In genomic region chr4:54065282-54066087, GRCh38 we compare ENCODE assay signal across 9 cellular contexts. TPM values are rescaled to one million over a fixed set of nuclear protein-coding genes. Genes with fewer than 3 reads are reported as not detected.
A peak's percentile ranks its signal among the peaks of the same experiment; 100 is the strongest.
DNase-seq lines count a peak whose midpoint lies in the region; ATAC-seq, FAIRE-seq and TF ChIP-seq lines count a peak whose summit lies in the region.
"Had no signal": no experiment of that assay in that cellular context is flagged by ENCODE, and none has a peak within 500 bp of the region (broad histone marks: within the 10 kb centered on the region; RNA-seq: fewer than 3 reads in every experiment).

No MANE protein-coding gene starts in this region.

- ATAC-seq in GM12878 = no peak
- ATAC-seq in memory B cell (ENCODE audit: low read depth) = no peak
- no peak for ATAC-seq in omental fat pad (ENCODE audit: low FRiP score)
- no peak for ATAC-seq in GM21576 (IDR thresholded peaks at IDR 0.05; ENCODE audit: unreplicated experiment)

- no peak for TF ChIP-seq POLR2A in GM12878 (IDR thresholded peaks at IDR 0.05; ENCODE audit: low read depth, low read length)

- H3K4me3 ChIP-seq in GM12878 (peak overlapping the region; percentile 65; the same call in 1 of the 2 replicates), urinary bladder (ENCODE audit: low read depth, low read length) (no peak overlapping the region)

- WGBS in GM12878 (ENCODE audit: insufficient coverage, insufficient replicate concordance, low lambda C conversion rate, missing lambda C conversion rate) = 84% methylated on average over 6 of the region's 6 CpGs
- WGBS in urinary bladder = 66% methylated on average over 6 of the region's 6 CpGs

- no peak overlapping the region for H3K9ac ChIP-seq in GM12878 (ENCODE audit: control insufficient read depth, insufficient read depth, low read length)

- RAD21 ChIA-PET in GM12878 (lab: Charles Lee; ENCODE audit: unreplicated experiment) = no interaction called here

- POLR2A ChIA-PET in GM12878 (lab: Charles Lee) = interaction anchor here (0.6 kb wide), 1 partner anchor 11 kb away, joined by 3 read pairs; no protein-coding TSS in a partner anchor

- no peak for TF ChIP-seq EP300 in GM12878 (IDR thresholded peaks at IDR 0.05; ENCODE audit: borderline replicate concordance in 1 of 2, control insufficient read depth in 1 of 2, low read depth in 2 of 2, low read length in 2 of 2)

- H3K27ac Mint-ChIP-seq in activated naive CD4-positive, alpha-beta T cell treated with anti-CD3 and anti-CD28 coated beads, Interleukin-2, amount 10 ng/mL, durations not matched to agents 7 days and 5 days = peak overlapping the region; percentile 84
- H3K27ac Mint-ChIP-seq in memory B cell = peak overlapping the region; percentile 94

- H3K27me3 Mint-ChIP-seq in activated naive CD4-positive, alpha-beta T cell treated with anti-CD3 and anti-CD28 coated beads, Interleukin-2, amount 10 ng/mL, durations not matched to agents 7 days and 5 days = peaks cover 18% of the 10 kb centered on the region
- peaks cover 3% of the 10 kb centered on the region for H3K27me3 Mint-ChIP-seq in memory B cell

- peaks cover 35% of the 10 kb centered on the region for H3K79me2 ChIP-seq in GM12878 (ENCODE audit: control insufficient read depth, insufficient read depth, low read length)

- H3K4me3 Mint-ChIP-seq in activated naive CD4-positive, alpha-beta T cell treated with anti-CD3 and anti-CD28 coated beads, Interleukin-2, amount 10 ng/mL, durations not matched to agents 7 days and 5 days = peak overlapping the region; percentile 91
- peak overlapping the region; percentile 90 for H3K4me3 Mint-ChIP-seq in memory B cell

- H4K20me1 ChIP-seq in GM12878 (ENCODE audit: control insufficient read depth, insufficient read depth) = no peaks in the 10 kb centered on the region

- FAIRE-seq in GM12878 (lab: Jason Lieb, UNC) = no peak

- in situ Hi-C loops in GM12878 (cut with MboI) = no loop called here

- CTCF ChIA-PET in activated naive CD4-positive, alpha-beta T cell treated with anti-CD3 and anti-CD28 coated beads, Interleukin-2, amount 10 ng/mL, durations not matched to agents 7 days and 5 days (lab: Charles Lee) = no interaction called here
- CTCF ChIA-PET in GM12878 (lab: Yijun Ruan, JAX) = interaction anchor here (1.2 kb wide), 1 partner anchor 8 kb away, joined by 3 read pairs; no protein-coding TSS in a partner anchor

- H3K36me3 ChIP-seq in GM12878 (ENCODE audit: control insufficient read depth in 2 of 2, insufficient read depth in 2 of 2, low read length in 1 of 2) = no peaks in the 10 kb centered on the region
- no peaks in the 10 kb centered on the region for H3K36me3 ChIP-seq in urinary bladder (ENCODE audit: insufficient read depth)

- TF ChIP-seq CTCF in GM12878 (IDR thresholded peaks at IDR 0.05 in 2 of 3, conservative IDR thresholded peaks at IDR 0.05 in 1 of 3; ENCODE audit: control insufficient read depth in 2 of 3, extremely low read depth in 1 of 3, insufficient read depth in 1 of 3, low read depth in 3 of 3, low read length in 3 of 3) (no peak), omental fat pad (IDR thresholded peaks at IDR 0.05) (no peak)

- H3K36me3 Mint-ChIP-seq in activated naive CD4-positive, alpha-beta T cell treated with anti-CD3 and anti-CD28 coated beads, Interleukin-2, amount 10 ng/mL, durations not matched to agents 7 days and 5 days = peaks cover 18% of the 10 kb centered on the region
- peaks cover 3% of the 10 kb centered on the region for H3K36me3 Mint-ChIP-seq in memory B cell

- H3K27ac ChIP-seq in GM12878 (ENCODE audit: control insufficient read depth, insufficient read depth) = no peak overlapping the region
- H3K27ac ChIP-seq in urinary bladder (ENCODE audit: low read depth) = peak overlapping the region; percentile 41

- no peaks in the 10 kb centered on the region for H3K9me3 ChIP-seq in GM12878 (replicated peaks; ENCODE audit: control insufficient read depth, insufficient read depth, low read length)

- H3K4me1 Mint-ChIP-seq in activated naive CD4-positive, alpha-beta T cell treated with anti-CD3 and anti-CD28 coated beads, Interleukin-2, amount 10 ng/mL, durations not matched to agents 7 days and 5 days = peaks cover 32% of the 10 kb centered on the region
- H3K4me1 Mint-ChIP-seq in memory B cell = peaks cover 28% of the 10 kb centered on the region

- intact Hi-C loops in GM12878 (cut with micrococcal nuclease; ENCODE audit: unreplicated experiment) = loop anchor here (10.0 kb wide), 2 partner anchors 361 to 1351 kb away; no protein-coding TSS in a partner anchor

- no TSS peak for BruUV-seq in GM12878 (replicated peaks; lab: Mats Ljungman, UMichigan)

- peak overlapping the region; percentile 39; the same call in 1 of the 2 replicates for H3K4me2 ChIP-seq in GM12878 (ENCODE audit: control insufficient read depth, insufficient read depth)

- SMC1A ChIA-PET in GM12878 (lab: Charles Lee; ENCODE audit: uncharacterized antibody, unreplicated experiment) = interaction anchor here (1.2 to 1.8 kb wide), 2 partner anchors 49 to 136 kb away, joined by 4 to 6 read pairs; no protein-coding TSS in a partner anchor

- TF ChIP-seq RAD21 in GM12878 (IDR thresholded peaks at IDR 0.05; ENCODE audit: insufficient read depth, low read depth, low read length) = no peak

- H3K4me1 ChIP-seq in GM12878 (ENCODE audit: control insufficient read depth, insufficient read depth, low read length) (no peaks in the 10 kb centered on the region), urinary bladder (ENCODE audit: insufficient read depth) (no peaks in the 10 kb centered on the region)

- no peaks in the 10 kb centered on the region for H3K9me3 Mint-ChIP-seq in activated naive CD4-positive, alpha-beta T cell treated with anti-CD3 and anti-CD28 coated beads, Interleukin-2, amount 10 ng/mL, durations not matched to agents 7 days and 5 days
- peaks cover 3% of the 10 kb centered on the region for H3K9me3 Mint-ChIP-seq in memory B cell

- peak overlapping the region; percentile 68 for H2AFZ ChIP-seq in GM12878 (ENCODE audit: control insufficient read depth, low read depth, low read length)

- H3K27me3 ChIP-seq in GM12878 (replicated peaks in 1 of 2; ENCODE audit: control insufficient read depth in 2 of 2, insufficient read depth in 2 of 2, low read length in 1 of 2) = no peaks in the 10 kb centered on the region

- DNase-seq in activated naive CD4-positive, alpha-beta T cell treated with anti-CD3 and anti-CD28 coated beads, Interleukin-2, amount 10 ng/mL, durations not matched to agents 7 days and 5 days = no peak
- no peak for DNase-seq in activated naive CD4-positive, alpha-beta T cell treated with anti-CD3 and anti-CD28 coated beads, Interleukin-2, amount 50 U/mL, for 16 hours
- DNase-seq in GM12878 (ENCODE audit: low read depth, low spot score) (no peak), memory B cell (ENCODE audit: low spot score in 2 of 2) (no peak), omental fat pad (ENCODE audit: low spot score) (no peak), islet precursor cell (no peak)

TF ChIP-seq in GM12878, 131 proteins besides CTCF, POLR2A, EP300 and RAD21 (continues in another document):
- TF ChIP-seq EED (IDR thresholded peaks at IDR 0.05; ENCODE audit: low read depth) = no peak
- TF ChIP-seq CHD2 (IDR thresholded peaks at IDR 0.05; ENCODE audit: borderline replicate concordance, low read depth, low read length) = no peak

RNA-seq across cellular contexts. Expression of gene CHIC2, which starts 1.1 kb away (rescaled TPM):
- total RNA-seq in GM12878 (2013; cell fraction: nucleolus; rRNA removed) = 39.5 and 49.5 TPM in 2 replicates
- 17.6 and 19.1 TPM in 2 replicates for total RNA-seq in GM12878 (2014; rRNA removed)
- total RNA-seq in GM12878 (2014; rRNA removed; fragmentation: Illumina TruSeq; extraction: Trizol) = 13.6 and 14.2 TPM in 2 replicates
- 9.7 and 13.4 TPM in 2 replicates for total RNA-seq in GM12878 (2021)
- polyA plus RNA-seq in GM12878 (2011; ENCODE audit: low read depth) = 5.0 TPM
- polyA plus RNA-seq in GM12878 (2011; rRNA removed) = 12.1 and 16.2 TPM in 2 replicates
- polyA plus RNA-seq in GM12878 (2011; cell fraction: cytosol; rRNA removed) = 6.6 and 7.5 TPM in 2 replicates
- polyA plus RNA-seq in GM12878 (2011; cell fraction: nucleus; rRNA removed) = 6.9 and 8.5 TPM in 2 replicates
- 7.2 and 8.5 TPM in 2 replicates for polyA plus RNA-seq in GM12878 (2012)
- polyA plus RNA-seq in GM12878 (2014; fragmentation: Illumina TruSeq; extraction: Trizol) = 8.1 and 9.8 TPM in 2 replicates
- polyA plus RNA-seq in GM12878 (2014; fragmentation: Nextera tagmentation; extraction: Ambion mirVana) = 1 to 10 TPM in 1 of 2 experiments, under 1 TPM in 1; 0.80 to 2.8 TPM
- polyA plus RNA-seq in GM12878 (2014; rRNA removed) = 10.2 and 12.3 TPM in 2 replicates
- 10 to 100 TPM; 21.9 to 24.4 TPM for polyA plus RNA-seq in GM12878 (2016; fragmentation: Nextera tagmentation; extraction: Ambion mirVana)
- 6.4 and 7.1 TPM in 2 replicates for polyA minus RNA-seq in GM12878 (2011; rRNA and poly(A)+ RNA removed)
- polyA minus RNA-seq in GM12878 (2011; cell fraction: cytosol; rRNA and poly(A)+ RNA removed) = 3.2 and 7.9 TPM in 2 replicates
- polyA minus RNA-seq in GM12878 (2011; cell fraction: nucleus; rRNA and poly(A)+ RNA removed) = 19.0 and 37.2 TPM in 2 replicates
- 39.5 TPM for total RNA-seq in urinary bladder
- polyA plus RNA-seq in urinary bladder = 27.3 TPM
- 10 to 100 TPM; 25.2 to 65.2 (median 41.4) TPM for total RNA-seq in omental fat pad

RNA-seq across cellular contexts. Expression of gene GSX2, which starts 34.5 kb away (rescaled TPM):
- total RNA-seq in GM12878 (2013; cell fraction: nucleolus; rRNA removed) = not detected in 2 replicates
- total RNA-seq in GM12878 (2014; rRNA removed) (0.40 TPM in 1 of 2 replicates, not detected in the other), GM12878 (2014; rRNA removed; fragmentation: Illumina TruSeq; extraction: Trizol) (0.18 and 0.58 TPM in 2 replicates), GM12878 (2021) (0.32 and 0.54 TPM in 2 replicates), urinary bladder (not detected), omental fat pad (not detected)
- polyA plus RNA-seq in GM12878 (2011; ENCODE audit: low read depth) = not detected
- polyA plus RNA-seq in GM12878 (2011; rRNA removed) (not detected in 2 replicates), GM12878 (2014; fragmentation: Illumina TruSeq; extraction: Trizol) (not detected in 2 replicates), GM12878 (2014; fragmentation: Nextera tagmentation; extraction: Ambion mirVana) (under 1 TPM in 1 of 2 experiments, not detected in 1; 0.04 TPM), GM12878 (2014; rRNA removed) (0.20 and 0.50 TPM in 2 replicates), GM12878 (2016; fragmentation: Nextera tagmentation; extraction: Ambion mirVana) (not detected), urinary bladder (not detected)
- polyA plus RNA-seq in GM12878 (2011; cell fraction: cytosol; rRNA removed) = not detected in 2 replicates
- polyA plus RNA-seq in GM12878 (2011; cell fraction: nucleus; rRNA removed) = not detected in 2 replicates
- polyA plus RNA-seq in GM12878 (2012) = not detected in 2 replicates
- polyA minus RNA-seq in GM12878 (2011; rRNA and poly(A)+ RNA removed) = not detected in 2 replicates
- not detected in 2 replicates for polyA minus RNA-seq in GM12878 (2011; cell fraction: cytosol; rRNA and poly(A)+ RNA removed)
- polyA minus RNA-seq in GM12878 (2011; cell fraction: nucleus; rRNA and poly(A)+ RNA removed) = not detected in 2 replicates
- total RNA-seq: T-helper 2 cell treated with Interferon-gamma antibody and Interleukin-4, amounts not matched to agents 100 ng/mL and 5 ng/mL, for 36 hours had no signal
